In genomic region chr10:49505076-49505475, GRCh38 we compare ENCODE assay signal across 14 cellular contexts. TPM values are rescaled to one million over a fixed set of nuclear protein-coding genes. Genes with fewer than 3 reads are reported as not detected.
A peak's percentile ranks its signal among the peaks of the same experiment; 100 is the strongest.
DNase-seq lines count a peak whose midpoint lies in the region; ATAC-seq and TF ChIP-seq lines count a peak whose summit lies in the region.
"Had no signal": no experiment of that assay in that cellular context is flagged by ENCODE, and none has a peak within 500 bp of the region (broad histone marks: within the 10 kb centered on the region; RNA-seq: fewer than 3 reads in every experiment).

No MANE protein-coding gene starts in this region.

- no peak overlapping the region for H2AFZ ChIP-seq in trophoblast cell (ENCODE audit: insufficient read depth, low read length, poor library complexity)

- H2AK5ac ChIP-seq in trophoblast cell (ENCODE audit: low read length), result no peak overlapping the region

- no peak overlapping the region for H3K23ac ChIP-seq in trophoblast cell (ENCODE audit: low read length)

- no peak overlapping the region for H2BK12ac ChIP-seq in trophoblast cell (ENCODE audit: low read length)

- peaks cover 0 to 9% of the 10 kb centered on the region in 2 experiments for H3K4me1 ChIP-seq in trophoblast cell (ENCODE audit: control insufficient read depth in 1 of 2, insufficient read depth in 2 of 2, low read length in 2 of 2)

- H3K79me2 ChIP-seq in trophoblast cell (ENCODE audit: control insufficient read depth, insufficient read depth, low read length, poor library complexity), result no peaks in the 10 kb centered on the region

- DNase-seq in NCI-H748 (lab: John Stamatoyannopoulos, UW; ENCODE audit: unreplicated experiment) (peak; percentile 2), NCI-H748 treated with DMSO at 0.1 percent for 48 hours (lab: John Stamatoyannopoulos, UW) (no peak), NCI-H69 (lab: John Stamatoyannopoulos, UW) (peak; percentile 4), epithelial cell of esophagus (ENCODE audit: low read depth) (peak; percentile 22), trophoblast cell (peak; percentile 22 to 64), hypothalamus (lab: John Stamatoyannopoulos, UW) (no peak), SK-N-DZ (ENCODE audit: low spot score) (no peak)
- DNase-seq: 8988T; CD4-positive, CD25-positive, alpha-beta regulatory T cell; DMS53; GF-D8 had no signal

- H3K27ac ChIP-seq in trophoblast cell (ENCODE audit: low read depth, low read length), result no peak overlapping the region
- H3K27ac ChIP-seq: BLaER1 treated with 17β-estradiol and CSF1 and Interleukin-3, amounts not matched to agents 10 nM and 100 nM had no signal

- H3K4me3 ChIP-seq in epithelial cell of esophagus (ENCODE audit: low read length) (no peak overlapping the region), trophoblast cell (ENCODE audit: low read depth, low read length) (no peak overlapping the region)
- H3K4me3 ChIP-seq: BLaER1 treated with 17β-estradiol and CSF1 and Interleukin-3, amounts not matched to agents 10 nM and 100 nM; HAP-1 had no signal

- WGBS in trophoblast cell (ENCODE audit: extremely low coverage, insufficient coverage, insufficient read length), result no CpG with 5 or more reads among the region's 3 CpGs

- H3K14ac ChIP-seq in trophoblast cell (ENCODE audit: low read length), result no peak overlapping the region

- H4K91ac ChIP-seq in trophoblast cell (ENCODE audit: low read depth, low read length), result no peak overlapping the region

- no peak overlapping the region for H3K9ac ChIP-seq in trophoblast cell (ENCODE audit: low read length)
- H3K9ac ChIP-seq: BLaER1 treated with 17β-estradiol and CSF1 and Interleukin-3, amounts not matched to agents 10 nM and 100 nM had no signal

- TF ChIP-seq CTCF in epithelial cell of esophagus (IDR thresholded peaks at IDR 0.05; ENCODE audit: insufficient read depth, low read depth, low read length, missing control alignments), result no peak

- peaks cover 1% of the 10 kb centered on the region for H3K9me3 ChIP-seq in trophoblast cell (ENCODE audit: insufficient read depth, low read depth, low read length)
- H3K9me3 ChIP-seq: BLaER1 treated with 17β-estradiol and CSF1 and Interleukin-3, amounts not matched to agents 10 nM and 100 nM; HAP-1 had no signal

- no peak overlapping the region for H4K12ac ChIP-seq in trophoblast cell (ENCODE audit: low read depth, low read length)

- no peak for ATAC-seq in GM21515 (IDR thresholded peaks at IDR 0.05; ENCODE audit: unreplicated experiment)

- H4K8ac ChIP-seq in trophoblast cell (ENCODE audit: low read depth, low read length), result no peak overlapping the region

- no peaks in the 10 kb centered on the region for H3K27me3 ChIP-seq in trophoblast cell (ENCODE audit: insufficient read depth, low read length)

- no peak overlapping the region for H2BK120ac ChIP-seq in trophoblast cell (ENCODE audit: insufficient read depth, low read length, poor library complexity)

- H3K4ac ChIP-seq in trophoblast cell (ENCODE audit: low read depth, low read length), result no peak overlapping the region

- H2BK5ac ChIP-seq in trophoblast cell (ENCODE audit: low read depth, low read length, poor library complexity), result no peak overlapping the region

- no peak overlapping the region for H3K4me2 ChIP-seq in trophoblast cell (ENCODE audit: low read length)
- H3K4me2 ChIP-seq: BLaER1 treated with 17β-estradiol and CSF1 and Interleukin-3, amounts not matched to agents 10 nM and 100 nM had no signal

- H3K18ac ChIP-seq in trophoblast cell (ENCODE audit: low read length), result no peak overlapping the region

- H3K36me3 ChIP-seq in trophoblast cell (ENCODE audit: control insufficient read depth in 1 of 2, insufficient read depth in 2 of 2, low read length in 2 of 2), result no peaks in the 10 kb centered on the region
- H3K36me3 ChIP-seq: HAP-1 had no signal

- no peaks in the 10 kb centered on the region for H3K79me1 ChIP-seq in trophoblast cell (ENCODE audit: low read length)

RNA-seq across cellular contexts. Expression of gene ERCC6, which starts 33.8 kb away (rescaled TPM):
- 8.3 and 8.7 TPM in 2 replicates for polyA plus RNA-seq in trophoblast cell (2013)
- polyA plus RNA-seq in SK-N-DZ (2014; cell fraction: cytosol; rRNA removed), result 6.4 and 6.8 TPM in 2 replicates
- 6.7 and 8.2 TPM in 2 replicates for polyA plus RNA-seq in SK-N-DZ (2014; cell fraction: nucleus; rRNA removed)

Comparison
In these comparisons a context has a peak if more than half of its experiments do, and no peak if none do; other contexts are left out.
1. DNase-seq: peak in NCI-H748 (single experiment), NCI-H69 (single experiment), epithelial cell of esophagus (single experiment) and trophoblast cell (2 of 2); none in NCI-H748 treated with DMSO at 0.1 percent for 48 hours (single experiment), hypothalamus (0 of 51) and SK-N-DZ (single experiment).